Comparison of ENCODE assay signal across 12 cellular contexts in genomic region chr5:16931334-16932110, GRCh38. TPM values are rescaled to one million over a fixed set of nuclear protein-coding genes. Genes with fewer than 3 reads are reported as not detected.
DNase-seq lines count a peak whose midpoint lies in the region; ATAC-seq and TF ChIP-seq lines count a peak whose summit lies in the region.
"Had no signal": no experiment of that assay in that cellular context is flagged by ENCODE, and none has a peak within 500 bp of the region (broad histone marks: within the 10 kb centered on the region; RNA-seq: fewer than 3 reads in every experiment).

No MANE protein-coding gene starts in this region.

- peak; percentile 13 for DNase-seq in NCI-H1417 treated with DMSO at 0.1 percent for 48 hours (lab: John Stamatoyannopoulos, UW)
- DNase-seq in NCI-H2107 (lab: John Stamatoyannopoulos, UW): no peak
- DNase-seq in putamen (ENCODE audit: low spot score): no peak
- DNase-seq in CD1c-positive myeloid dendritic cell (ENCODE audit: extremely low spot score): no peak

- H3K4me3 ChIP-seq in ACC112 (ENCODE audit: low read depth, low read length) (peak overlapping the region; percentile 86), WI38 (ENCODE audit: low read depth, low read length) (0 out of 2 replicates have a peak overlapping the region, but pooled peaks have one; percentile 10), mesodermal cell (ENCODE audit: extremely low read depth, insufficient read depth, low read length, poor library complexity, severe bottlenecking) (peak overlapping the region; percentile 20)
- H3K4me3 ChIP-seq: coronary artery, GM12878 had no signal

- no peak for TF ChIP-seq CTCF in WI38 (IDR thresholded peaks at IDR 0.05; ENCODE audit: low read depth, low read length)

- H3K27me3 ChIP-seq in ACC112 (ENCODE audit: insufficient read depth, low read length): no peaks in the 10 kb centered on the region

- 80 to 93% methylated on average over 1 to 3 of the region's 5 CpGs for WGBS in mesodermal cell (ENCODE audit: insufficient coverage in 2 of 2), 2 experiments

- no peaks in the 10 kb centered on the region for H3K9me3 ChIP-seq in mesodermal cell (ENCODE audit: control insufficient read depth, low read length)

- peak overlapping the region; percentile 20; the same call in 1 of the 2 replicates for H3K27ac ChIP-seq in ACC112 (ENCODE audit: low read depth, low read length)
- no peak overlapping the region for H3K27ac ChIP-seq in mesodermal cell (ENCODE audit: low read depth, low read length, severe bottlenecking)
- H3K27ac ChIP-seq: coronary artery, KMS-11, parathyroid adenoma had no signal

- H3K36me3 ChIP-seq in ACC112 (ENCODE audit: insufficient read depth, low read length): no peaks in the 10 kb centered on the region
- H3K36me3 ChIP-seq in mesodermal cell (ENCODE audit: control insufficient read depth, insufficient read depth, low read length): peaks cover 57% of the 10 kb centered on the region

- peaks cover 91% of the 10 kb centered on the region for H3K79me2 ChIP-seq in ACC112 (ENCODE audit: control insufficient read depth, insufficient read depth, low read length, unreplicated experiment)
- H3K79me2 ChIP-seq: parathyroid adenoma had no signal

- H3K4me1 ChIP-seq in ACC112 (ENCODE audit: control insufficient read depth, insufficient read depth, low read length, unreplicated experiment) (peaks cover 35% of the 10 kb centered on the region), mesodermal cell (ENCODE audit: control insufficient read depth, insufficient read depth, low read length, poor library complexity, severe bottlenecking) (peaks cover 6% of the 10 kb centered on the region)
- H3K4me1 ChIP-seq: parathyroid adenoma had no signal

- ATAC-seq in GM21717 (IDR thresholded peaks at IDR 0.05; ENCODE audit: unreplicated experiment): no peak
- ATAC-seq: GM12878 had no signal

- H2AFZ ChIP-seq in ACC112 (ENCODE audit: low read length, unreplicated experiment): no peak overlapping the region
- H2AFZ ChIP-seq: parathyroid adenoma had no signal

RNA-seq across cellular contexts. Expression of gene MYO10, which starts 4.6 kb away (rescaled TPM):
- polyA plus RNA-seq in mesodermal cell (2013, experiment 1 of 2): 86.3 TPM
- 80.2 TPM for polyA plus RNA-seq in mesodermal cell (2013, experiment 2 of 2)

Comparison
In these comparisons a context has a peak if more than half of its experiments do, and no peak if none do; other contexts are left out.
1. H3K4me3 ChIP-seq: peak in every context shown above with its lines; median percentile 86 in ACC112; 20 in mesodermal cell; 10 in WI38.